In genomic region chr17:38733315-38734234, GRCh38 we compare ENCODE assay signal across 9 cellular contexts. TPM values are rescaled to one million over a fixed set of nuclear protein-coding genes. Genes with fewer than 3 reads are reported as not detected.
A peak's percentile ranks its signal among the peaks of the same experiment; 100 is the strongest.
DNase-seq lines count a peak whose midpoint lies in the region; ATAC-seq, FAIRE-seq and TF ChIP-seq lines count a peak whose summit lies in the region.
"Had no signal": no experiment of that assay in that cellular context is flagged by ENCODE, and none has a peak within 500 bp of the region (broad histone marks: within the 10 kb centered on the region; RNA-seq: fewer than 3 reads in every experiment).

No MANE protein-coding gene starts in this region.

- no peak overlapping the region for H3K4me3 ChIP-seq in body of pancreas
- H3K4me3 ChIP-seq in pancreas: no peak overlapping the region

- DNase-seq in ELR (ENCODE audit: low read depth): peak; percentile 41
- peak; percentile 73 to 89 (median 86) for DNase-seq in body of pancreas
- peak in 4 of 6 donors; percentile 74 to 85 (median 80) for DNase-seq in pancreas
- no peak for DNase-seq in midbrain (lab: John Stamatoyannopoulos, UW)
- no peak for DNase-seq in T1000 (lab: John Stamatoyannopoulos, UW)
- no peak for DNase-seq in NCI-H2227 (lab: John Stamatoyannopoulos, UW; ENCODE audit: unreplicated experiment)

- TF ChIP-seq POLR2A in body of pancreas (IDR thresholded peaks at IDR 0.05): no peak

- no peak for FAIRE-seq in pancreas (lab: Jason Lieb, UNC)
- FAIRE-seq: endothelial cell of umbilical vein had no signal

- H3K27me3 ChIP-seq in body of pancreas (no peaks in the 10 kb centered on the region), pancreas (no peaks in the 10 kb centered on the region)

- WGBS in body of pancreas, 2 donors: 19 to 37% methylated on average over 3 to 14 of the region's 14 CpGs
- 36 to 44% methylated on average over 13 to 14 of the region's 14 CpGs for WGBS in pancreas, 2 donors

- H3K4me1 ChIP-seq in body of pancreas (peaks cover 64% of the 10 kb centered on the region), pancreas (peaks cover 22 to 42% (median 38%) of the 10 kb centered on the region in 3 donors)

- H3K9me3 ChIP-seq in body of pancreas (no peaks in the 10 kb centered on the region), pancreas (no peaks in the 10 kb centered on the region)

- ATAC-seq in body of pancreas: peak; percentile 21
- peak; percentile 27 to 57 (median 40) for ATAC-seq in pancreas
- ATAC-seq in GM19324 (IDR thresholded peaks at IDR 0.05; ENCODE audit: low FRiP score, unreplicated experiment): no peak

- peaks cover 0 to 6% of the 10 kb centered on the region in 2 donors for H3K36me3 ChIP-seq in body of pancreas (replicated peaks in 1 of 2; ENCODE audit: insufficient read depth in 1 of 2, low read depth in 2 of 2)
- peaks cover 0 to 13% (median 0%) of the 10 kb centered on the region in 3 donors for H3K36me3 ChIP-seq in pancreas

- intact Hi-C loops in body of pancreas (cut with DNase I): no loop called here
- intact Hi-C loops in pancreas (cut with DNase I): loop anchor here in 1 of 3 donors (5.0 kb wide), 1 partner anchor 56 kb away; no protein-coding TSS in a partner anchor

- H3K27ac ChIP-seq in body of pancreas (peak overlapping the region; percentile 93 to 97 (median 96)), pancreas (peak overlapping the region; percentile 72 to 91 (median 84))

- TF ChIP-seq CTCF in LNCAP (IDR thresholded peaks at IDR 0.05) (peak; percentile 23; the same call in 1 of the 2 replicates), body of pancreas (IDR thresholded peaks at IDR 0.05) (peak in 3 of 7 experiments; percentile 8 to 15 (median 12)), pancreas (IDR thresholded peaks at IDR 0.05) (no peak)

RNA-seq across cellular contexts. Expression of gene CISD3, which starts 3.4 kb away (rescaled TPM):
- total RNA-seq in body of pancreas (10 to 100 TPM; 11.2 TPM), pancreas (10 to 100 TPM; 27.5 to 44.3 (median 30.9) TPM)
- polyA plus RNA-seq in pancreas: 10 to 100 TPM; 28.1 to 34.9 TPM

RNA-seq across cellular contexts. Expression of gene PCGF2, which starts 14.6 kb away (rescaled TPM):
- total RNA-seq in body of pancreas (1 to 10 TPM; 5.9 to 9.3 TPM), pancreas (10 to 100 TPM; 12.9 to 25.2 (median 21.1) TPM)
- polyA plus RNA-seq in pancreas: 10 to 100 TPM; 39.2 to 39.6 TPM

RNA-seq across cellular contexts. Expression of gene PSMB3, which starts 19.0 kb away (rescaled TPM):
- 10 to 100 TPM; 68.2 to 99.2 TPM for total RNA-seq in body of pancreas
- total RNA-seq in pancreas: 10 to 100 TPM; 27.7 to 74.7 (median 54.5) TPM
- polyA plus RNA-seq in pancreas: 100 to 1,000 TPM; 104 to 107 TPM

RNA-seq across cellular contexts. Expression of gene MLLT6, which starts 28.5 kb away (rescaled TPM):
- total RNA-seq in body of pancreas: 100 to 1,000 TPM in 1 of 2 donors, 10 to 100 TPM in 1; 90.8 to 121 TPM
- total RNA-seq in pancreas: 100 to 1,000 TPM in 1 of 6 donors, 10 to 100 TPM in 5; 51.3 to 112 (median 67.4) TPM
- 100 to 1,000 TPM in 1 of 2 donors, 10 to 100 TPM in 1; 69.9 to 181 TPM for polyA plus RNA-seq in pancreas

RNA-seq across cellular contexts. Expression of gene EPOP, which starts 58.8 kb away (rescaled TPM):
- total RNA-seq in body of pancreas (10 to 100 TPM in 1 of 2 donors, 1 to 10 TPM in 1; 3.9 to 11.2 TPM), pancreas (1 to 10 TPM; 2.4 to 4.3 (median 3.1) TPM)
- polyA plus RNA-seq in pancreas: 1 to 10 TPM in 1 of 2 donors, under 1 TPM in 1; 0.49 to 1.4 TPM

Comparison
In these comparisons a context has a peak if more than half of its experiments do, and no peak if none do; other contexts are left out.
1. DNase-seq: peak in ELR (single experiment), body of pancreas (4 of 4) and pancreas (4 of 6); none in midbrain (single experiment), T1000 (single experiment) and NCI-H2227 (single experiment).